In the genomic region with DNA sequence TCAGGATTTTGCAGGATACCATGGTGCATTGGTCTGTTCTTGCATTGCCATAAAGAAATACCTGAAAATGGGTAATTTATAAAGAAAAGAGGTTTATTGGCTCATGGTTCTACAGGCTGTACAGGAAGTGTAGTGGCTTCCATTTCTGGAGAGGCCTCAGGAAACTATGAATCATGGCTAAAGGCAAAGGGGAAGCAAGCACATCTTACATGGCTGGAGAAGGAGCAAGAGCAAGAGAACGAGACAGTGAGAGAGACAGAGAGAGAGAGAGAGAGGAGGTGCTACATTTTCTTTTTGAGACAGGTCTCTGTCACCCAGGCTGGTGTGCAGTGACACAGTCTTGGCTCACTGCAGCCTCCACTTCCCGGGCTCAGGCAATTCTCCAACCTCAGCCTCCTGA, we compare ENCODE assay signal across 20 cellular contexts. TPM values are rescaled to one million over a fixed set of nuclear protein-coding genes. Genes with fewer than 3 reads are reported as not detected.
DNase-seq lines count a peak whose midpoint lies in the region; ATAC-seq and TF ChIP-seq lines count a peak whose summit lies in the region.
"Had no signal": no experiment of that assay in that cellular context is flagged by ENCODE, and none has a peak within 500 bp of the region (broad histone marks: within the 10 kb centered on the region; RNA-seq: fewer than 3 reads in every experiment).

No MANE protein-coding gene starts in this region.

- H3K27me3 Mint-ChIP-seq in activated CD4-positive, alpha-beta T cell treated with anti-CD3 and anti-CD28 coated beads, Interleukin-2, amount 10 ng/mL, durations not matched to agents 7 days and 5 days, result peaks cover 10% of the 10 kb centered on the region

- H3K9me3 ChIP-seq in GM23248 (ENCODE audit: low read depth), result no peaks in the 10 kb centered on the region
- H3K9me3 ChIP-seq: thyroid gland had no signal

- in situ Hi-C loops in GM23248 (cut with MboI), result no loop called here
- in situ Hi-C loops in astrocyte of the spinal cord (cut with HindIII; ENCODE audit: low sequenced_read_pairs), result no loop called here

- H3K27me3 ChIP-seq in GM23248 (replicated peaks; ENCODE audit: insufficient read depth), result no peaks in the 10 kb centered on the region
- H3K27me3 ChIP-seq: thyroid gland had no signal

- H3K9me3 Mint-ChIP-seq in activated CD4-positive, alpha-beta T cell treated with anti-CD3 and anti-CD28 coated beads, Interleukin-2, amount 10 ng/mL, durations not matched to agents 7 days and 5 days, result peaks cover 7% of the 10 kb centered on the region
- H3K9me3 Mint-ChIP-seq: CD4-positive, alpha-beta memory T cell; effector memory CD8-positive, alpha-beta T cell; neural crest cell had no signal

- H3K27ac Mint-ChIP-seq in activated CD4-positive, alpha-beta T cell treated with anti-CD3 and anti-CD28 coated beads, Interleukin-2, amount 10 ng/mL, durations not matched to agents 7 days and 5 days, result no peak overlapping the region
- H3K27ac Mint-ChIP-seq: activated CD4-positive, alpha-beta T cell treated with anti-CD3 and anti-CD28 coated beads, Interleukin-2, amount 10 ng/mL, durations not matched to agents 24 days and 14 days; CD4-positive, alpha-beta memory T cell; effector memory CD8-positive, alpha-beta T cell; T-helper 1 cell treated with Interleukin-12 subunit alpha and Interleukin-12 subunit beta and Interleukin-4 antibody, amounts not matched to agents 30 μg/mL and 1 μg/mL, for 36 hours had no signal

- H2AFZ ChIP-seq in GM23248, result no peak overlapping the region

- no peaks in the 10 kb centered on the region for H4K20me1 ChIP-seq in GM23248 (ENCODE audit: insufficient read depth)

- no peak overlapping the region for H3K9ac ChIP-seq in GM23248

- CTCF ChIA-PET in activated CD4-positive, alpha-beta T cell treated with anti-CD3 and anti-CD28 coated beads, Interleukin-2, amount 10 ng/mL, durations not matched to agents 7 days and 5 days (lab: Charles Lee), result no interaction called here

- H3K4me3 ChIP-seq in GM23248 (no peak overlapping the region), astrocyte of the spinal cord (ENCODE audit: low read depth, low read length) (no peak overlapping the region), fibroblast of pulmonary artery (replicated peaks; ENCODE audit: low read depth, low read length) (no peak overlapping the region)
- H3K4me3 ChIP-seq: thyroid gland had no signal

- 87 to 90% methylated on average over 2 of the region's 2 CpGs for WGBS in GM23248 (ENCODE audit: low coverage in 1 of 2, low lambda C conversion rate in 2 of 2, missing lambda C conversion rate in 2 of 2), 2 experiments

- peak; percentile 47 for DNase-seq in GM23248
- DNase-seq in M059J (ENCODE audit: low read depth), result peak; percentile 57
- peak; percentile 26 for DNase-seq in astrocyte of the spinal cord (ENCODE audit: low read depth, low spot score)
- DNase-seq in fibroblast of pulmonary artery (ENCODE audit: low read depth), result peak; percentile 52
- DNase-seq in putamen (ENCODE audit: low spot score), result no peak
- no peak for DNase-seq in activated CD4-positive, alpha-beta T cell treated with anti-CD3 and anti-CD28 coated beads, Interleukin-2, amount 10 ng/mL, durations not matched to agents 7 days and 5 days
- DNase-seq in stimulated activated CD4-positive, alpha-beta T cell treated with anti-CD3 and anti-CD28 coated beads, Interleukin-1b, Interleukin-23, amount 100 ng/mL, for 48 hours, result no peak
- DNase-seq: activated CD4-positive, alpha-beta T cell treated with anti-CD3 and anti-CD28 coated beads, Interleukin-2, amount 10 ng/mL, durations not matched to agents 24 days and 14 days; activated gamma-delta T cell; amniotic stem cell; CD4-positive, alpha-beta memory T cell; cerebellar nuclear complex; effector memory CD8-positive, alpha-beta T cell; NCI-H1694; NCI-H774; stimulated activated naive CD4-positive, alpha-beta T cell; thyroid gland had no signal

- H3K4me1 ChIP-seq in GM23248 (ENCODE audit: insufficient read depth), result peaks cover 5% of the 10 kb centered on the region; the same call in 1 of the 2 replicates
- H3K4me1 ChIP-seq: thyroid gland had no signal

- peaks cover 12% of the 10 kb centered on the region; the same call in 1 of the 2 replicates for H3F3A ChIP-seq in GM23248 (ENCODE audit: insufficient read depth)

- TF ChIP-seq CTCF in astrocyte of the spinal cord (IDR thresholded peaks at IDR 0.05; ENCODE audit: low read depth, low read length) (no peak), fibroblast of pulmonary artery (IDR thresholded peaks at IDR 0.05; ENCODE audit: low read length, missing control alignments) (no peak)

- POLR2A ChIA-PET in activated CD4-positive, alpha-beta T cell treated with anti-CD3 and anti-CD28 coated beads, Interleukin-2, amount 10 ng/mL, durations not matched to agents 7 days and 5 days (lab: Charles Lee), result no interaction called here

- H3K36me3 ChIP-seq in GM23248 (ENCODE audit: low read depth), result peaks cover 16% of the 10 kb centered on the region; the same call in 1 of the 2 replicates
- H3K36me3 ChIP-seq: thyroid gland had no signal

- H3K36me3 Mint-ChIP-seq in activated CD4-positive, alpha-beta T cell treated with anti-CD3 and anti-CD28 coated beads, Interleukin-2, amount 10 ng/mL, durations not matched to agents 7 days and 5 days (ENCODE audit: low read depth), result peaks cover 4% of the 10 kb centered on the region
- H3K36me3 Mint-ChIP-seq: CD4-positive, alpha-beta memory T cell had no signal

- peaks cover 18% of the 10 kb centered on the region for H3K4me1 Mint-ChIP-seq in activated CD4-positive, alpha-beta T cell treated with anti-CD3 and anti-CD28 coated beads, Interleukin-2, amount 10 ng/mL, durations not matched to agents 7 days and 5 days

- H3K27ac ChIP-seq in GM23248, result no peak overlapping the region
- H3K27ac ChIP-seq: thyroid gland had no signal

- no peaks in the 10 kb centered on the region for H3K79me2 ChIP-seq in GM23248 (ENCODE audit: insufficient read depth)

- no peak overlapping the region for H3K4me2 ChIP-seq in GM23248 (ENCODE audit: unreplicated experiment)

- no peaks in the 10 kb centered on the region for H3K9me2 ChIP-seq in GM23248 (ENCODE audit: insufficient read depth)

- no peak overlapping the region for H3K4me3 Mint-ChIP-seq in activated CD4-positive, alpha-beta T cell treated with anti-CD3 and anti-CD28 coated beads, Interleukin-2, amount 10 ng/mL, durations not matched to agents 7 days and 5 days
- H3K4me3 Mint-ChIP-seq: activated CD4-positive, alpha-beta T cell treated with anti-CD3 and anti-CD28 coated beads, Interleukin-2, amount 10 ng/mL, durations not matched to agents 24 days and 14 days; CD4-positive, alpha-beta memory T cell; effector memory CD8-positive, alpha-beta T cell; neural crest cell; T-helper 1 cell treated with Interleukin-12 subunit alpha and Interleukin-12 subunit beta and Interleukin-4 antibody, amounts not matched to agents 30 μg/mL and 1 μg/mL, for 36 hours had no signal

- ATAC-seq in HG02642 (IDR thresholded peaks at IDR 0.05; ENCODE audit: poor library complexity, unreplicated experiment), result no peak
- ATAC-seq: effector memory CD8-positive, alpha-beta T cell had no signal

RNA-seq across cellular contexts. Expression of a gene that starts 43.9 kb away (rescaled TPM):
- 337 and 352 TPM in 2 replicates for total RNA-seq in GM23248 (2014; rRNA removed; shearing (Covaris generic))
- polyA plus RNA-seq in GM23248 (2016; fragmentation: Nextera tagmentation; extraction: Ambion mirVana), result 353 and 374 TPM in 2 replicates
- total RNA-seq in M059J (2014; rRNA removed; shearing (Covaris generic)), result 99.6 and 133 TPM in 2 replicates
- total RNA-seq in activated CD4-positive, alpha-beta T cell treated with anti-CD3 and anti-CD28 coated beads, Interleukin-2, amount 10 ng/mL, durations not matched to agents 7 days and 5 days, result 1 to 10 TPM; 2.3 to 2.5 TPM

Comparison
In these comparisons a context has a peak if more than half of its experiments do, and no peak if none do; other contexts are left out.
1. DNase-seq: peak in GM23248 (single experiment), M059J (single experiment), astrocyte of the spinal cord (single experiment) and fibroblast of pulmonary artery (single experiment); none in putamen (single experiment), activated CD4-positive, alpha-beta T cell treated with anti-CD3 and anti-CD28 coated beads, Interleukin-2, amount 10 ng/mL, durations not matched to agents 7 days and 5 days (single experiment) and stimulated activated CD4-positive, alpha-beta T cell treated with anti-CD3 and anti-CD28 coated beads, Interleukin-1b, Interleukin-23, amount 100 ng/mL, for 48 hours (single experiment).
2. RNA of a gene that starts 43.9 kb away (total RNA-seq): 337 to 352 TPM in GM23248 and 99.6 to 133 TPM in M059J; 2.3 to 2.5 TPM in activated CD4-positive, alpha-beta T cell treated with anti-CD3 and anti-CD28 coated beads, Interleukin-2, amount 10 ng/mL, durations not matched to agents 7 days and 5 days; every median in the first group is over 10 times any median in the second.